ENCODE assay signal across 15 cellular contexts in the genomic region with DNA sequence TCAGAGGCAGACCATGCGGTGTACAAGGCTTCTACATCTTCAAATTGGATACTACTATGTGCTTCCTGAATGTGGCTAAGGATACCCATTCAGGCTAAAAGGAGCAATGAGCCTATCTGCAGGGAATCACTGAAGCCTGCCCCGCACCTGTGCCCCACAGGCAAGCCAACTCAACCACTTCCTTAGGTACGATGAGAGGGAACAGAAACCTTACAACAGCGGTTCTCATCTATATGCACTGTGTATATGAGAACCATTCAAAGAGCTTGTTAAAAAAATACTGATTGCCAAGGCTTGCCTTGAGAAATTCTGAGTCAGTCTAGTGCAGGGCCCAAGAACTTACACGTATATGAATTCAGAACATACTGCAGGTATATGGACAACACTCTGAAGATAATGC.
A peak's percentile ranks its signal among the peaks of the same experiment; 100 is the strongest.
DNase-seq lines count a peak whose midpoint lies in the region; ATAC-seq lines count a peak whose summit lies in the region.
"Had no signal": no experiment of that assay in that cellular context is flagged by ENCODE, and none has a peak within 500 bp of the region (broad histone marks: within the 10 kb centered on the region; RNA-seq: fewer than 3 reads in every experiment).

No MANE protein-coding gene starts in this region.

- ATAC-seq in GM18858 (IDR thresholded peaks at IDR 0.05; ENCODE audit: unreplicated experiment) (peak; percentile 86), GM19452 (IDR thresholded peaks at IDR 0.05; ENCODE audit: unreplicated experiment) (peak; percentile 86), HG02885 (IDR thresholded peaks at IDR 0.05; ENCODE audit: poor library complexity, unreplicated experiment) (peak; percentile 50)
- ATAC-seq: Panc1 had no signal

- DNase-seq in Jurkat, Clone E6-1 (ENCODE audit: low read depth, low spot score), result peak; percentile 82
- DNase-seq in SHP77 (lab: John Stamatoyannopoulos, UW) (no peak), T1000 (lab: John Stamatoyannopoulos, UW) (no peak)
- no peak for DNase-seq in stimulated activated CD4-positive, alpha-beta T cell treated with anti-CD3 and anti-CD28 coated beads, Interleukin-12 subunit alpha, Interleukin-12 subunit beta, amount 100 ng/mL, for 4 hours
- DNase-seq: activated T-cell treated with anti-CD3 and anti-CD28 coated beads, Interleukin-2, amount 50 U/mL, for 24 hours; AML-193; NCI-H1930; NCI-H524 treated with DMSO at 0.1 percent for 48 hours had no signal

- no peak overlapping the region for H3K4me3 ChIP-seq in Jurkat, Clone E6-1 (ENCODE audit: low read length)
- H3K4me3 ChIP-seq: breast epithelium, hepatocyte, neural progenitor cell had no signal
